ENCODE assay signal across 13 cellular contexts in the genomic region with DNA sequence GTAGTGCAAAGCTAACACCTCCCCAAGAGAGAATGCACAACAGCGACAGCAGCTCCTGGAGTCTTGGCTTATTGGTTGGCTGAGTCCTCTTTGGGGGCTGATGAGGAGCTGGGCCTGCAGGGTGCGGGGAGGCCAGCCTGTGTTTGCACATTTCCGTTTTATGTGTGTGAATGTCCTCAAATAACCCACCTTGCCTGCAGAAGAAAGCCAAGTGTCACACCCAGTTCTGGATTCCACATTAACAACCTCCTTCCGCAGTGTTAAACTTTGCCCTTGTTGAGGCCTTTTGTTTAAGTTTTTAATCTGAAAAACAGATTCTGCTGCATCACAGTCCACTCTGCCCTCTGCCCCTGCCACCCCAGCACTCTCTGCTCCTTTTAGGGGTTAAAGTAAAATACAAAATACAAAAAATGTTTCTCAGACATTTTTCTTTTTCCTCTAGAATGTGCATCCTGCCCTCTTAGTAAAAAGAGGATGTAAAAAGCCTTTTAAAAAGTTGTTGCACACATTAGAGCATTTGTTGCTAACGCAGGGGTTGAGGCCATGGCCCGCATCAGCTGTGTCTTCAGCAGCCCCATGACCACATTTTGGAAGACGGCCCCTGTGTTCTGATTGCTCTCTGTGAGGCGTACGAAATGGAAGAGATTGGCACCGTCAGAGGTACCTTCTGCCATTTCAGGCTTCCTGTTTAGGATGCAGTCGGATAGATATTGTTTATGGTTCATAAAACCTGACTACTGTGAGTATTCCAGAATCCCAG.
A peak's percentile ranks its signal among the peaks of the same experiment; 100 is the strongest.
DNase-seq lines count a peak whose midpoint lies in the region; ATAC-seq and TF ChIP-seq lines count a peak whose summit lies in the region.
"Had no signal": no experiment of that assay in that cellular context is flagged by ENCODE, and none has a peak within 500 bp of the region (broad histone marks: within the 10 kb centered on the region; RNA-seq: fewer than 3 reads in every experiment).

No MANE protein-coding gene starts in this region.

- H3K4me3 Mint-ChIP-seq in Caco-2 (ENCODE audit: unreplicated experiment): peak overlapping the region; percentile 31
- H3K4me3 Mint-ChIP-seq: B cell had no signal

- H3K4me1 Mint-ChIP-seq in Caco-2 (ENCODE audit: low read depth, unreplicated experiment): peaks cover 13% of the 10 kb centered on the region

- POLR2A ChIA-PET in Caco-2 (lab: Charles Lee): no interaction called here

- ATAC-seq in HG02678 (IDR thresholded peaks at IDR 0.05; ENCODE audit: unreplicated experiment) (no peak), GM19023 (IDR thresholded peaks at IDR 0.05; ENCODE audit: unreplicated experiment) (no peak)
- ATAC-seq: HCT116 had no signal

- CTCF ChIA-PET in Caco-2 (lab: Charles Lee): no interaction called here

- H3K4me3 ChIP-seq in Caco-2 (ENCODE audit: low read depth, low read length): no peak overlapping the region
- H3K4me3 ChIP-seq in ascending aorta: no peak overlapping the region
- no peak overlapping the region for H3K4me3 ChIP-seq in right atrium auricular region
- no peak overlapping the region for H3K4me3 ChIP-seq in sigmoid colon

- no TSS peak for BruUV-seq in Caco-2 (replicated peaks; lab: Mats Ljungman, UMichigan)

- H3K36me3 ChIP-seq in Caco-2 (ENCODE audit: control insufficient read depth, insufficient read depth, low read length) (no peaks in the 10 kb centered on the region), ascending aorta (peaks cover 0 to 4% of the 10 kb centered on the region in 2 donors), right atrium auricular region (peaks cover 3% of the 10 kb centered on the region), sigmoid colon (peaks cover 0 to 5% (median 1%) of the 10 kb centered on the region in 4 donors)
- H3K36me3 ChIP-seq: brain microvascular endothelial cell had no signal

- H3K27me3 ChIP-seq in Caco-2 (replicated peaks; ENCODE audit: control insufficient read depth, insufficient read depth, low read length): no peaks in the 10 kb centered on the region
- no peaks in the 10 kb centered on the region for H3K27me3 ChIP-seq in ascending aorta
- H3K27me3 ChIP-seq in right atrium auricular region: no peaks in the 10 kb centered on the region
- no peaks in the 10 kb centered on the region for H3K27me3 ChIP-seq in sigmoid colon
- H3K27me3 ChIP-seq: brain microvascular endothelial cell had no signal

- no peak for TF ChIP-seq EP300 in sigmoid colon (IDR thresholded peaks at IDR 0.05)

- peak overlapping the region; percentile 83 to 92 for H3K27ac ChIP-seq in ascending aorta
- H3K27ac ChIP-seq in right atrium auricular region: peak overlapping the region; percentile 75 to 84
- peak overlapping the region; percentile 57 to 80 (median 76) for H3K27ac ChIP-seq in sigmoid colon
- H3K27ac ChIP-seq: brain microvascular endothelial cell had no signal

- 12 to 36% methylated on average over 11 of the region's 11 CpGs for WGBS in sigmoid colon, 2 donors

- TF ChIP-seq CTCF in Caco-2 (IDR thresholded peaks at IDR 0.05; ENCODE audit: insufficient read depth in 1 of 2, low read depth in 1 of 2, low read length in 1 of 2, severe bottlenecking in 1 of 2, unreplicated experiment in 1 of 2) (no peak), ascending aorta (IDR thresholded peaks at IDR 0.05) (no peak), right atrium auricular region (IDR thresholded peaks at IDR 0.05) (no peak), sigmoid colon (IDR thresholded peaks at IDR 0.05) (no peak)

- peak overlapping the region; percentile 85 for H3K27ac Mint-ChIP-seq in Caco-2 (ENCODE audit: unreplicated experiment)
- H3K27ac Mint-ChIP-seq: B cell had no signal

- no peaks in the 10 kb centered on the region for H3K9me3 Mint-ChIP-seq in Caco-2 (ENCODE audit: unreplicated experiment)

- intact Hi-C loops in Caco-2 (cut with micrococcal nuclease; ENCODE audit: unreplicated experiment) (loop anchor here (5.0 kb wide), 2 partner anchors 53 to 153 kb away; no protein-coding TSS in a partner anchor), ascending aorta (cut with DNase I) (loop anchor here (5.0 kb wide), 4 partner anchors 157 to 473 kb away; no protein-coding TSS in a partner anchor), sigmoid colon (cut with DNase I) (loop anchor here (5.0 to 10.0 kb wide), 5 partner anchors 53 to 478 kb away; no protein-coding TSS in a partner anchor)

- H3K27me3 Mint-ChIP-seq in Caco-2 (ENCODE audit: insufficient read depth, unreplicated experiment): no peaks in the 10 kb centered on the region

- H3K9me3 ChIP-seq in Caco-2: no peaks in the 10 kb centered on the region
- H3K9me3 ChIP-seq in ascending aorta: no peaks in the 10 kb centered on the region
- no peaks in the 10 kb centered on the region for H3K9me3 ChIP-seq in right atrium auricular region
- no peaks in the 10 kb centered on the region for H3K9me3 ChIP-seq in sigmoid colon

- DNase-seq in Caco-2: peak; percentile 51 to 72
- DNase-seq in ascending aorta (ENCODE audit: low spot score in 2 of 2): no peak
- DNase-seq in right atrium auricular region (ENCODE audit: low spot score): no peak
- no peak for DNase-seq in sigmoid colon
- no peak for DNase-seq in NCI-H1417 treated with DMSO at 0.1 percent for 48 hours (lab: John Stamatoyannopoulos, UW)
- DNase-seq in Kasumi-1 (lab: John Stamatoyannopoulos, UW): no peak
- DNase-seq: brain microvascular endothelial cell, hypothalamus, T-helper 2 cell had no signal

- peaks cover 32% of the 10 kb centered on the region for H3K4me1 ChIP-seq in Caco-2
- H3K4me1 ChIP-seq in ascending aorta: peaks cover 20 to 57% of the 10 kb centered on the region in 2 donors
- H3K4me1 ChIP-seq in right atrium auricular region: peaks cover 0 to 83% of the 10 kb centered on the region in 2 donors
- peaks cover 0 to 67% (median 56%) of the 10 kb centered on the region in 4 donors for H3K4me1 ChIP-seq in sigmoid colon

- TF ChIP-seq POLR2A in sigmoid colon (IDR thresholded peaks at IDR 0.05): no peak

- no peaks in the 10 kb centered on the region for H3K36me3 Mint-ChIP-seq in Caco-2 (ENCODE audit: insufficient read depth, unreplicated experiment)

Comparison
In these comparisons a context has a peak if more than half of its experiments do, and no peak if none do; other contexts are left out.
1. DNase-seq: peak in Caco-2 (2 of 2); none in ascending aorta (0 of 2), right atrium auricular region (single experiment), sigmoid colon (single experiment), NCI-H1417 treated with DMSO at 0.1 percent for 48 hours (single experiment) and Kasumi-1 (0 of 2).
2. Peak in every context shown above with its lines, with median percentiles within 50 percentile points of each other: H3K27ac ChIP-seq.